1 cellular context compared by ENCODE assay signal in genomic region chr17:55266051-55266957, GRCh38.
A peak's percentile ranks its signal among the peaks of the same experiment; 100 is the strongest.
TF ChIP-seq lines count a peak whose summit lies in the region.

No MANE protein-coding gene starts in this region.

TF ChIP-seq in HepG2, 621 proteins besides CTCF, POLR2A, EP300 and RAD21 (continued from another document and continues in another):
- TF ChIP-seq RARA (CRISPR knock-in tag; IDR thresholded peaks at IDR 0.05) (peak; percentile 41), ZNF574 (CRISPR knock-in tag; IDR thresholded peaks at IDR 0.05) (peak; percentile 62), NFE2 (CRISPR knock-in tag; IDR thresholded peaks at IDR 0.05) (0 out of 2 replicates have a peak, but pooled peaks have one; percentile 9), YEATS4 (CRISPR knock-in tag; IDR thresholded peaks at IDR 0.05; ENCODE audit: borderline replicate concordance) (peak; percentile 63), MEIS2 (CRISPR knock-in tag; IDR thresholded peaks at IDR 0.05) (peak; percentile 69; the same call in 1 of the 2 replicates), YY1 (IDR thresholded peaks at IDR 0.05; ENCODE audit: insufficient read depth, insufficient replicate concordance, low read depth, low read length) (no peak), SP5 (CRISPR knock-in tag; IDR thresholded peaks at IDR 0.05; ENCODE audit: borderline replicate concordance, low read depth) (0 out of 2 replicates have a peak, but pooled peaks have one; percentile 35), GFI1 (CRISPR knock-in tag; IDR thresholded peaks at IDR 0.05; ENCODE audit: borderline replicate concordance) (0 out of 2 replicates have a peak, but pooled peaks have one; percentile 29), CHD4 (IDR thresholded peaks at IDR 0.05; ENCODE audit: borderline replicate concordance, low read length) (0 out of 2 replicates have a peak, but pooled peaks have one; percentile 9), ZNF160 (CRISPR knock-in tag; IDR thresholded peaks at IDR 0.05) (peak; percentile 19; the same call in 1 of the 2 replicates), ZNF589 (CRISPR knock-in tag; conservative IDR thresholded peaks at IDR 0.05) (0 out of 2 replicates have a peak, but pooled peaks have one; percentile 10), PLSCR1 (CRISPR knock-in tag; IDR thresholded peaks at IDR 0.05; ENCODE audit: borderline replicate concordance) (no peak), SIN3A (IDR thresholded peaks at IDR 0.05; ENCODE audit: borderline replicate concordance, low read depth, low read length) (peak; percentile 87; the same call in 1 of the 2 replicates), SNAPC5 (CRISPR knock-in tag; IDR thresholded peaks at IDR 0.05; ENCODE audit: borderline replicate concordance) (0 out of 2 replicates have a peak, but pooled peaks have one; percentile 36), POGZ (CRISPR knock-in tag; IDR thresholded peaks at IDR 0.05) (no peak), MXI1 (IDR thresholded peaks at IDR 0.05; ENCODE audit: borderline replicate concordance, low read depth, low read length) (peak; percentile 84; the same call in 1 of the 3 replicates), IKZF5 (CRISPR knock-in tag; IDR thresholded peaks at IDR 0.05) (0 out of 2 replicates have a peak, but pooled peaks have one; percentile 49), ZBTB26 (CRISPR knock-in tag; IDR thresholded peaks at IDR 0.05; ENCODE audit: borderline replicate concordance) (peak; percentile 43; the same call in 1 of the 2 replicates), ZNF7 (CRISPR knock-in tag; IDR thresholded peaks at IDR 0.05) (0 out of 2 replicates have a peak, but pooled peaks have one; percentile 19), BHLHE40 (IDR thresholded peaks at IDR 0.05; ENCODE audit: low read length) (peak; percentile 82), HBP1 (CRISPR knock-in tag; IDR thresholded peaks at IDR 0.05; ENCODE audit: low read depth) (peak; percentile 93), ZNF674 (CRISPR knock-in tag; IDR thresholded peaks at IDR 0.05; ENCODE audit: low read depth) (no peak), ATF7-NPFF (CRISPR knock-in tag; IDR thresholded peaks at IDR 0.05; ENCODE audit: low read depth) (peak; percentile 62; the same call in 1 of the 2 replicates), ZBTB25 (CRISPR knock-in tag; IDR thresholded peaks at IDR 0.05) (0 out of 2 replicates have a peak, but pooled peaks have one; percentile 26), ZNF570 (CRISPR knock-in tag; IDR thresholded peaks at IDR 0.05; ENCODE audit: borderline replicate concordance) (no peak), ZC3H13 (CRISPR knock-in tag; IDR thresholded peaks at IDR 0.05) (0 out of 2 replicates have a peak, but pooled peaks have one; percentile 25), CBX2 (IDR thresholded peaks at IDR 0.05; ENCODE audit: low read depth, low read length) (no peak), CBX2 (CRISPR knock-in tag; IDR thresholded peaks at IDR 0.05; ENCODE audit: low read depth) (no peak), ZKSCAN5 (CRISPR knock-in tag; IDR thresholded peaks at IDR 0.05) (no peak), PAF1 (CRISPR knock-in tag; IDR thresholded peaks at IDR 0.05) (peak; percentile 90), XBP1 (CRISPR knock-in tag; IDR thresholded peaks at IDR 0.05) (no peak), HNF1B (CRISPR knock-in tag; IDR thresholded peaks at IDR 0.05) (no peak; the same call in 1 of the 2 replicates), ZNF792 (CRISPR knock-in tag; IDR thresholded peaks at IDR 0.05) (no peak), MZF1 (CRISPR knock-in tag; IDR thresholded peaks at IDR 0.05; ENCODE audit: borderline replicate concordance) (no peak), MNT (IDR thresholded peaks at IDR 0.05) (peak; percentile 19; the same call in 1 of the 2 replicates), ARID2 (CRISPR knock-in tag; IDR thresholded peaks at IDR 0.05; ENCODE audit: borderline replicate concordance) (no peak), E2F1 (CRISPR knock-in tag; IDR thresholded peaks at IDR 0.05) (0 out of 2 replicates have a peak, but pooled peaks have one; percentile 45), PAWR (CRISPR knock-in tag; IDR thresholded peaks at IDR 0.05; ENCODE audit: borderline replicate concordance) (no peak), RXRA (CRISPR knock-in tag; IDR thresholded peaks at IDR 0.05) (peak; percentile 31; the same call in 1 of the 2 replicates), RFX5 (IDR thresholded peaks at IDR 0.05; ENCODE audit: low read depth, low read length) (no peak), ZNF609 (CRISPR knock-in tag; IDR thresholded peaks at IDR 0.05; ENCODE audit: borderline replicate concordance) (no peak; the same call in 1 of the 2 replicates), ZC3H4 (CRISPR knock-in tag; IDR thresholded peaks at IDR 0.05; ENCODE audit: borderline replicate concordance) (peak; percentile 12), NFE2L1 (CRISPR knock-in tag; IDR thresholded peaks at IDR 0.05; ENCODE audit: borderline replicate concordance) (no peak), STAG1 (CRISPR knock-in tag; IDR thresholded peaks at IDR 0.05) (no peak)
